In genomic region chr2:156891609-156892008, GRCh38 we compare ENCODE assay signal across 14 cellular contexts.
DNase-seq lines count a peak whose midpoint lies in the region; ATAC-seq and TF ChIP-seq lines count a peak whose summit lies in the region.
"Had no signal": no experiment of that assay in that cellular context is flagged by ENCODE, and none has a peak within 500 bp of the region (broad histone marks: within the 10 kb centered on the region; RNA-seq: fewer than 3 reads in every experiment).

No MANE protein-coding gene starts in this region.

- BruUV-seq in HCT116 (replicated peaks; lab: Mats Ljungman, UMichigan), result no TSS peak

- CTCF ChIA-PET in HCT116 (lab: Charles Lee), result interaction anchor here (0.7 kb wide), 1 partner anchor 165 kb away, joined by 3 read pairs; no protein-coding TSS in a partner anchor

- TF ChIP-seq RAD21 in HCT116 (IDR thresholded peaks at IDR 0.05; ENCODE audit: low read depth), result no peak

- H3K4me1 ChIP-seq in HCT116 (ENCODE audit: control insufficient read depth in 1 of 2, insufficient read depth in 2 of 2, low read length in 2 of 2) (peaks cover 2 to 38% of the 10 kb centered on the region in 2 experiments; a peak in 2 of 4 replicates), left lung (no peaks in the 10 kb centered on the region), upper lobe of right lung (no peaks in the 10 kb centered on the region)
- H3K4me1 ChIP-seq: Caco-2 had no signal

- TF ChIP-seq POLR2A in HCT116 (IDR thresholded peaks at IDR 0.05; ENCODE audit: borderline replicate concordance, extremely low read depth, insufficient read depth, insufficient read length), result no peak

- H3K4me3 ChIP-seq in HCT116 (replicated peaks in 1 of 2; ENCODE audit: low read depth in 1 of 2, low read length in 2 of 2) (no peak overlapping the region), left lung (no peak overlapping the region), upper lobe of right lung (no peak overlapping the region)
- H3K4me3 ChIP-seq: BLaER1 had no signal

- H3K9ac ChIP-seq in HCT116 (ENCODE audit: low read length), result no peak overlapping the region
- H3K9ac ChIP-seq: BLaER1 had no signal

- no peaks in the 10 kb centered on the region for H3K9me2 ChIP-seq in HCT116 (ENCODE audit: insufficient read depth)

- H3K4me2 ChIP-seq in HCT116 (ENCODE audit: low read length), result no peak overlapping the region
- H3K4me2 ChIP-seq: BLaER1 had no signal

- H4K20me1 ChIP-seq in HCT116 (ENCODE audit: insufficient read depth), result no peaks in the 10 kb centered on the region
- H4K20me1 ChIP-seq: BLaER1 had no signal

- DNase-seq in NCI-H1694 treated with DMSO at 0.1 percent for 48 hours (lab: John Stamatoyannopoulos, UW), result peak; percentile 46
- DNase-seq in NCI-H1694 (lab: John Stamatoyannopoulos, UW), result no peak
- DNase-seq in HCT116 (ENCODE audit: low read depth, low spot score), result no peak
- DNase-seq in left lung, result no peak
- no peak for DNase-seq in upper lobe of right lung
- DNase-seq in GM19240 (ENCODE audit: insufficient read length, low spot score), result no peak
- DNase-seq: 8988T; AML-193; Caco-2; CD8-positive, alpha-beta memory T cell; GOT3; H9 had no signal

- H3K27me3 ChIP-seq in HCT116 (ENCODE audit: insufficient read depth, low read length) (no peaks in the 10 kb centered on the region), left lung (peaks cover 0 to 6% of the 10 kb centered on the region in 2 donors), upper lobe of right lung (no peaks in the 10 kb centered on the region)

- RAD21 ChIA-PET in HCT116 (lab: Charles Lee; ENCODE audit: low non-redundant PET in 1 of 2, low total read pairs in 2 of 2, uncharacterized antibody in 2 of 2, unreplicated experiment in 2 of 2), result interaction anchor here in 1 of 2 experiments (0.6 kb wide), 1 partner anchor 513 kb away, joined by 5 read pairs; no protein-coding TSS in a partner anchor

- H3K27ac ChIP-seq in HCT116 (ENCODE audit: low read depth, low read length), result no peak overlapping the region
- H3K27ac ChIP-seq in left lung, result no peak overlapping the region
- H3K27ac ChIP-seq in upper lobe of right lung, result no peak overlapping the region
- H3K27ac ChIP-seq: BLaER1 had no signal

- TF ChIP-seq CTCF in HCT116 (IDR thresholded peaks at IDR 0.05 in 2 of 3, conservative IDR thresholded peaks at IDR 0.05 in 1 of 3; ENCODE audit: borderline replicate concordance in 1 of 3, insufficient read depth in 1 of 3, low read depth in 2 of 3, low read length in 2 of 3) (no peak), left lung (IDR thresholded peaks at IDR 0.05) (no peak), upper lobe of right lung (IDR thresholded peaks at IDR 0.05) (no peak)

- H3K9me3 ChIP-seq in HCT116 (ENCODE audit: control insufficient read depth in 1 of 2, insufficient read depth in 1 of 2, low read depth in 1 of 2, low read length in 2 of 2) (no peaks in the 10 kb centered on the region), left lung (no peaks in the 10 kb centered on the region), upper lobe of right lung (no peaks in the 10 kb centered on the region)
- H3K9me3 ChIP-seq: BLaER1, Caco-2 had no signal

- intact Hi-C loops in HCT116 (cut with micrococcal nuclease), result loop anchor here (2.0 kb wide), 6 partner anchors 303 to 1515 kb away; no protein-coding TSS in a partner anchor
- intact Hi-C loops in left lung (cut with DNase I), result no loop called here
- intact Hi-C loops in upper lobe of right lung (cut with DNase I), result no loop called here

- H2AFZ ChIP-seq in HCT116 (ENCODE audit: low read depth, low read length, poor library complexity, severe bottlenecking), result peak overlapping the region; percentile 93

- POLR2A ChIA-PET in HCT116 (lab: Charles Lee), result interaction anchor here (1.6 kb wide), 1 partner anchor 557 kb away, joined by 4 read pairs; no protein-coding TSS in a partner anchor

- no peaks in the 10 kb centered on the region for H3K79me2 ChIP-seq in HCT116 (ENCODE audit: insufficient read depth, low read length)

- ATAC-seq in HCT116, result no peak
- ATAC-seq in left lung, result peak; percentile 65
- ATAC-seq in upper lobe of right lung, result peak; percentile 42
- ATAC-seq in HG03108 (IDR thresholded peaks at IDR 0.05; ENCODE audit: unreplicated experiment), result no peak

- H3K36me3 ChIP-seq in HCT116 (ENCODE audit: control insufficient read depth in 1 of 2, insufficient read depth in 2 of 2, low read length in 2 of 2), result no peaks in the 10 kb centered on the region
- no peaks in the 10 kb centered on the region for H3K36me3 ChIP-seq in left lung
- H3K36me3 ChIP-seq in upper lobe of right lung, result no peaks in the 10 kb centered on the region
- H3K36me3 ChIP-seq: BLaER1 had no signal

TF ChIP-seq in HCT116, 20 proteins besides CTCF, POLR2A, EP300 and RAD21:
- TF ChIP-seq CBX3 (IDR thresholded peaks at IDR 0.05; ENCODE audit: low read depth), result no peak
- TF ChIP-seq SIN3A (IDR thresholded peaks at IDR 0.05; ENCODE audit: low read depth), result no peak
- TF ChIP-seq SP1 (IDR thresholded peaks at IDR 0.05; ENCODE audit: low read depth), result no peak
- TF ChIP-seq MAX (IDR thresholded peaks at IDR 0.05), result no peak
- no peak for TF ChIP-seq SRF (IDR thresholded peaks at IDR 0.05; ENCODE audit: low read depth)
- no peak for TF ChIP-seq ZNF274 (IDR thresholded peaks at IDR 0.05; ENCODE audit: low read depth, low read length)
- no peak for TF ChIP-seq ZBTB33 (IDR thresholded peaks at IDR 0.05; ENCODE audit: extremely low read depth, insufficient replicate concordance, low read length)

Comparison
In these comparisons a context has a peak if more than half of its experiments do, and no peak if none do; other contexts are left out.
1. ATAC-seq: peak in left lung (single experiment) and upper lobe of right lung (single experiment); none in HCT116 (single experiment) and HG03108 (single experiment).